18 cellular contexts compared by ENCODE assay signal in genomic region chr6:35734319-35734718, GRCh38. TPM values are rescaled to one million over a fixed set of nuclear protein-coding genes. Genes with fewer than 3 reads are reported as not detected.
DNase-seq lines count a peak whose midpoint lies in the region; ATAC-seq and TF ChIP-seq lines count a peak whose summit lies in the region.
"Not testable (repeated sequence)": the region's sequence is repeated elsewhere in the genome, so short reads cannot be mapped to it uniquely, and the experiment has no call there.
"Had no signal": no experiment of that assay in that cellular context is flagged by ENCODE, and none has a peak within 500 bp of the region (broad histone marks: within the 10 kb centered on the region; RNA-seq: fewer than 3 reads in every experiment).

No MANE protein-coding gene starts in this region.

- not testable (repeated sequence) for H3K9me3 ChIP-seq in CD4-positive, alpha-beta T cell (ENCODE audit: control insufficient read depth, low read length); breast epithelium; esophagus squamous epithelium; lower lobe of right lung; sigmoid colon; thoracic aorta; upper lobe of right lung

- H3K27me3 Mint-ChIP-seq in CD4-positive, alpha-beta T cell: not testable (repeated sequence)

- TF ChIP-seq POLR2A in breast epithelium (IDR thresholded peaks at IDR 0.05); esophagus squamous epithelium (IDR thresholded peaks at IDR 0.05); sigmoid colon (IDR thresholded peaks at IDR 0.05): not testable (repeated sequence)

- not testable (repeated sequence) for H3K9me3 Mint-ChIP-seq in CD4-positive, alpha-beta T cell

- peaks cover 79% of the 10 kb centered on the region for H3K4me1 Mint-ChIP-seq in CD4-positive, alpha-beta T cell (ENCODE audit: low read depth)

- not testable (repeated sequence) for H3K36me3 ChIP-seq in breast epithelium, esophagus squamous epithelium, lower lobe of right lung, sigmoid colon, thoracic aorta, upper lobe of right lung

- not testable (repeated sequence) for H3K27ac ChIP-seq in CD4-positive, alpha-beta T cell (ENCODE audit: low read depth, low read length)
- H3K27ac ChIP-seq in VCaP (peak overlapping the region; percentile 100), breast epithelium (peak overlapping the region; percentile 98 to 99), esophagus squamous epithelium (peak overlapping the region; percentile 99 to 100 (median 100)), lower lobe of right lung (peak overlapping the region; percentile 98), sigmoid colon (peak overlapping the region; percentile 96 to 100 (median 98)), thoracic aorta (peak overlapping the region; percentile 25 to 100), upper lobe of right lung (peak overlapping the region; percentile 99)

- not testable (repeated sequence) for TF ChIP-seq EP300 in sigmoid colon (IDR thresholded peaks at IDR 0.05)

- not testable (repeated sequence) for H3K36me3 Mint-ChIP-seq in CD4-positive, alpha-beta T cell (ENCODE audit: low read depth)

- not testable (repeated sequence) for H3K4me3 ChIP-seq in breast epithelium, esophagus squamous epithelium, lower lobe of right lung, sigmoid colon, thoracic aorta, upper lobe of right lung

- peak overlapping the region; percentile 87 for H3K27ac Mint-ChIP-seq in CD4-positive, alpha-beta T cell

- intact Hi-C loops in CD4-positive, alpha-beta T cell (cut with DNase I, micrococcal nuclease): loop anchor here in 1 of 2 experiments (5.0 kb wide), 1 partner anchor 132 kb away; no protein-coding TSS in a partner anchor
- intact Hi-C loops in breast epithelium (cut with DNase I; ENCODE audit: low total_unique reads) (loop anchor here (1.0 kb wide), 1 partner anchor 47 kb away; no protein-coding TSS in a partner anchor), sigmoid colon (cut with DNase I) (loop anchor here (5.0 kb wide), 1 partner anchor 863 kb away; no protein-coding TSS in a partner anchor)
- intact Hi-C loops in esophagus squamous epithelium (cut with DNase I); lower lobe of right lung (cut with DNase I); upper lobe of right lung (cut with DNase I): not testable (repeated sequence)

- CTCF ChIA-PET in CD4-positive, alpha-beta T cell (lab: Charles Lee): interaction anchor here (1.1 to 5.4 kb wide), 2 partner anchors 50 to 151 kb away, joined by 3 to 60 read pairs; no protein-coding TSS in a partner anchor

- POLR2A ChIA-PET in CD4-positive, alpha-beta T cell (lab: Charles Lee): interaction anchor here (1.4 to 8.0 kb wide), 3 partner anchors 46 to 133 kb away, joined by 7 to 96 read pairs (median 69); partner anchors contain the start of gene FKBP5

- WGBS in esophagus squamous epithelium, 2 donors: 77 to 96% methylated on average over 12 of the region's 12 CpGs
- WGBS in sigmoid colon, 2 donors: 95 to 96% methylated on average over 12 of the region's 12 CpGs

- not testable (repeated sequence) for H3K4me3 Mint-ChIP-seq in CD4-positive, alpha-beta T cell

- not testable (repeated sequence) for TF ChIP-seq CTCF in CD4-positive, alpha-beta T cell (IDR thresholded peaks at IDR 0.05); VCaP (conservative IDR thresholded peaks at IDR 0.05); breast epithelium (IDR thresholded peaks at IDR 0.05); esophagus squamous epithelium (IDR thresholded peaks at IDR 0.05); lower lobe of right lung (IDR thresholded peaks at IDR 0.05); sigmoid colon (IDR thresholded peaks at IDR 0.05); thoracic aorta (IDR thresholded peaks at IDR 0.05); upper lobe of right lung (IDR thresholded peaks at IDR 0.05)

- H3K27me3 ChIP-seq in CD4-positive, alpha-beta T cell (ENCODE audit: control insufficient read depth, insufficient read depth, low read length); breast epithelium; esophagus squamous epithelium; lower lobe of right lung (ENCODE audit: low read depth); sigmoid colon; thoracic aorta (replicated peaks; ENCODE audit: insufficient read depth); upper lobe of right lung: not testable (repeated sequence)

- not testable (repeated sequence) for ATAC-seq in CD4-positive, alpha-beta T cell (ENCODE audit: poor library complexity); lower lobe of right lung; thoracic aorta (ENCODE audit: insufficient number of reproducible peaks, low FRiP score, low read depth); upper lobe of right lung

- DNase-seq in CD4-positive, alpha-beta T cell; breast epithelium (ENCODE audit: low spot score in 2 of 2); esophagus squamous epithelium (lab: John Stamatoyannopoulos, UW); lower lobe of right lung; sigmoid colon; thoracic aorta (ENCODE audit: low spot score); upper lobe of right lung: not testable (repeated sequence)

- H3K4me1 ChIP-seq in breast epithelium: peaks cover 22 to 38% of the 10 kb centered on the region in 2 donors
- peaks cover 62 to 85% (median 67%) of the 10 kb centered on the region in 3 donors for H3K4me1 ChIP-seq in esophagus squamous epithelium
- peaks cover 51% of the 10 kb centered on the region for H3K4me1 ChIP-seq in lower lobe of right lung
- H3K4me1 ChIP-seq in sigmoid colon: peaks cover 5 to 65% (median 60%) of the 10 kb centered on the region in 4 donors
- peaks cover 34 to 62% of the 10 kb centered on the region in 2 donors for H3K4me1 ChIP-seq in thoracic aorta (ENCODE audit: control insufficient read depth in 1 of 2, low read depth in 2 of 2)
- H3K4me1 ChIP-seq in upper lobe of right lung: peaks cover 42% of the 10 kb centered on the region

RNA-seq across cellular contexts. Expression of gene ARMC12, which starts 2.5 kb away (rescaled TPM):
- 1 to 10 TPM; 1.9 to 2.8 TPM for total RNA-seq in CD4-positive, alpha-beta T cell
- total RNA-seq in breast epithelium (1 to 10 TPM in 1 of 3 donors, under 1 TPM in 2; 0.29 to 1.4 (median 0.33) TPM), esophagus squamous epithelium (1 to 10 TPM in 1 of 4 donors, under 1 TPM in 1, not detected in 2; 0.26 to 1.5 TPM), lower lobe of right lung (not detected), sigmoid colon (1 to 10 TPM in 2 of 4 donors, under 1 TPM in 1, not detected in 1; 0.49 to 5.0 (median 1.1) TPM), thoracic aorta (not detected), upper lobe of right lung (0.52 TPM)
- polyA plus RNA-seq in sigmoid colon: under 1 TPM in 1 of 3 donors, not detected in 2; 0.66 TPM
- total RNA-seq: GM23248, HT1080 had no signal

RNA-seq across cellular contexts. Expression of gene CLPSL2, which starts 42.1 kb away (rescaled TPM):
- not detected for total RNA-seq in CD4-positive, alpha-beta T cell
- 1 to 10 TPM in 1 of 3 donors, not detected in 2; 2.3 TPM for total RNA-seq in breast epithelium
- not detected for total RNA-seq in esophagus squamous epithelium
- not detected for total RNA-seq in lower lobe of right lung
- total RNA-seq in sigmoid colon: not detected
- not detected for polyA plus RNA-seq in sigmoid colon
- total RNA-seq in thoracic aorta: not detected
- not detected for total RNA-seq in upper lobe of right lung
- total RNA-seq: CD8-positive, alpha-beta memory T cell; GM23248; HFFc6; HT1080; LHCN-M2; MCF 10A; Peyer's patch had no signal
- polyA plus RNA-seq: CD8-positive, alpha-beta memory T cell; GM23248 had no signal

RNA-seq across cellular contexts. Expression of gene FKBP5, which starts 45.6 kb away (rescaled TPM):
- 10 to 100 TPM; 72.6 to 75.9 TPM for total RNA-seq in CD4-positive, alpha-beta T cell
- 100 to 1,000 TPM; 167 to 970 (median 266) TPM for total RNA-seq in breast epithelium
- 100 to 1,000 TPM in 2 of 4 donors, 10 to 100 TPM in 2; 65.0 to 273 (median 103) TPM for total RNA-seq in esophagus squamous epithelium
- total RNA-seq in lower lobe of right lung: 128 TPM
- total RNA-seq in sigmoid colon: 100 to 1,000 TPM; 200 to 326 (median 258) TPM
- polyA plus RNA-seq in sigmoid colon: 100 to 1,000 TPM in 1 of 3 donors, 10 to 100 TPM in 2; 52.9 to 165 (median 93.9) TPM
- total RNA-seq in thoracic aorta: 100 to 1,000 TPM; 156 to 271 TPM
- 142 TPM for total RNA-seq in upper lobe of right lung

RNA-seq across cellular contexts. Expression of gene CLPSL1, which starts 46.5 kb away (rescaled TPM):
- total RNA-seq in CD4-positive, alpha-beta T cell: not detected
- total RNA-seq in breast epithelium (1 to 10 TPM in 1 of 3 donors, not detected in 2; 1.3 TPM), esophagus squamous epithelium (not detected), lower lobe of right lung (not detected), sigmoid colon (not detected), thoracic aorta (not detected), upper lobe of right lung (not detected)
- polyA plus RNA-seq in sigmoid colon: not detected
- total RNA-seq: CD8-positive, alpha-beta memory T cell; GM12878; GM23248; H9; HFFc6; HT1080; LHCN-M2; MCF 10A; Peyer's patch had no signal
- polyA plus RNA-seq: A549; CD8-positive, alpha-beta memory T cell; GM12878; GM23248 had no signal
